Comparison of ENCODE assay signal across 1 cellular context in the genomic region with DNA sequence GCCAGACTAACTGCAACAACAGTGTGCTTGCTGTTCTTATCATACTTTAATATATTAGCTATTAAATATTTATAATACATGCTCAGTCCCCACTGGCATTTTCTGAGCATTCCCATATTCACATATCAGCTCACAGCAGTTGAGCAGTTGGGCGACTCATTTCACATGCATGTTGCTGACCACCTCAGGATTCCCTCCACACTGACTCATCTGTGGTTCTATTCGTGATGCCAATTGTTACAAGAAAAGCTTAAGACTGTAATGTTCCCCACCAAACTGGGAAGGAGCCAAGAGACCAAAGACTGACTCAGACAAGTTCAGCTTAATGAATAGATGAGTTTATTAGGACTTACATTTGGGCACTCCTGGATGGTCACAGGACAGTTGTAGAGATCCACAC.
A peak's percentile ranks its signal among the peaks of the same experiment; 100 is the strongest.
TF ChIP-seq lines count a peak whose summit lies in the region.

No MANE protein-coding gene starts in this region.

TF ChIP-seq in SK-N-SH, 30 proteins besides CTCF, POLR2A, EP300 and RAD21 (continued from another document):
- TF ChIP-seq YY1 (IDR thresholded peaks at IDR 0.05; ENCODE audit: low read depth) (no peak), RXRA (IDR thresholded peaks at IDR 0.05; ENCODE audit: borderline replicate concordance, low read depth) (peak; percentile 19; the same call in 1 of the 2 replicates), FOSL2 (IDR thresholded peaks at IDR 0.05; ENCODE audit: borderline replicate concordance, low read depth) (peak; percentile 97), SIN3A (IDR thresholded peaks at IDR 0.05; ENCODE audit: borderline replicate concordance, low read depth, low read length) (no peak)
TF ChIP-seq in SK-N-SH: peak in this region for 13.
